11 cellular contexts compared by ENCODE assay signal in genomic region chr18:10131036-10131774, GRCh38.
DNase-seq lines count a peak whose midpoint lies in the region; ATAC-seq, FAIRE-seq and TF ChIP-seq lines count a peak whose summit lies in the region.
"Had no signal": no experiment of that assay in that cellular context is flagged by ENCODE, and none has a peak within 500 bp of the region (broad histone marks: within the 10 kb centered on the region; RNA-seq: fewer than 3 reads in every experiment).

No MANE protein-coding gene starts in this region.

- H3K79me2 ChIP-seq in osteoblast (ENCODE audit: insufficient read depth, low read length): no peaks in the 10 kb centered on the region

- no peak overlapping the region for H3K27ac ChIP-seq in osteoblast (ENCODE audit: low read depth, low read length)
- H3K27ac ChIP-seq: HL-60 had no signal

- TF ChIP-seq CTCF in Caco-2 (IDR thresholded peaks at IDR 0.05; ENCODE audit: insufficient read depth in 1 of 2, low read depth in 1 of 2, low read length in 1 of 2, severe bottlenecking in 1 of 2, unreplicated experiment in 1 of 2) (no peak), osteoblast (IDR thresholded peaks at IDR 0.05; ENCODE audit: extremely low read depth, low read depth, low read length) (no peak)

- no peak overlapping the region for H2AFZ ChIP-seq in osteoblast (ENCODE audit: low read length)

- BruUV-seq in Caco-2 (replicated peaks; lab: Mats Ljungman, UMichigan): no TSS peak

- H3K4me2 ChIP-seq in osteoblast (ENCODE audit: insufficient read depth, low read length): no peak overlapping the region

- no peaks in the 10 kb centered on the region for H3K4me1 Mint-ChIP-seq in Caco-2 (ENCODE audit: low read depth, unreplicated experiment)
- no peaks in the 10 kb centered on the region for H3K4me1 Mint-ChIP-seq in activated T-cell treated with anti-CD3 and anti-CD28 coated beads, Interleukin-2, amount 50 U/mL, for 72 hours (ENCODE audit: low read depth)
- H3K4me1 Mint-ChIP-seq: CD4-positive, CD25-positive, alpha-beta regulatory T cell had no signal

- no peaks in the 10 kb centered on the region for H3K27me3 Mint-ChIP-seq in Caco-2 (ENCODE audit: insufficient read depth, unreplicated experiment)
- H3K27me3 Mint-ChIP-seq in activated T-cell treated with anti-CD3 and anti-CD28 coated beads, Interleukin-2, amount 50 U/mL, for 72 hours (ENCODE audit: low read depth): peaks cover 20% of the 10 kb centered on the region

- peaks cover 4% of the 10 kb centered on the region for H3K36me3 Mint-ChIP-seq in Caco-2 (ENCODE audit: insufficient read depth, unreplicated experiment)
- peaks cover 0 to 5% of the 10 kb centered on the region in 2 donors for H3K36me3 Mint-ChIP-seq in activated naive CD4-positive, alpha-beta T cell treated with anti-CD3 and anti-CD28 coated beads, Interleukin-2, amount 50 U/mL, for 72 hours
- no peaks in the 10 kb centered on the region for H3K36me3 Mint-ChIP-seq in activated T-cell treated with anti-CD3 and anti-CD28 coated beads, Interleukin-2, amount 50 U/mL, for 72 hours (ENCODE audit: insufficient read depth in 2 of 2)
- H3K36me3 Mint-ChIP-seq: CD4-positive, CD25-positive, alpha-beta regulatory T cell had no signal

- DNase-seq in Caco-2 (peak; percentile 48 to 54), NCI-H2227 (lab: John Stamatoyannopoulos, UW; ENCODE audit: unreplicated experiment) (peak; percentile 35), frontal cortex (ENCODE audit: low spot score in 2 of 2) (peak; percentile 22 to 49), osteoblast (ENCODE audit: insufficient read length, low spot score, missing footprints) (peak; percentile 66)
- no peak for DNase-seq in activated naive CD4-positive, alpha-beta T cell treated with anti-CD3 and anti-CD28 coated beads, Interleukin-2, amount 50 U/mL, for 72 hours (ENCODE audit: low spot score in 2 of 2)
- DNase-seq in activated T-cell treated with anti-CD3 and anti-CD28 coated beads, Interleukin-2, amount 50 U/mL, for 72 hours: no peak
- DNase-seq: CD4-positive, CD25-positive, alpha-beta regulatory T cell; NCI-H2029 had no signal

- intact Hi-C loops in Caco-2 (cut with micrococcal nuclease; ENCODE audit: unreplicated experiment): loop anchor here (10.0 kb wide), 1 partner anchor 106 kb away; no protein-coding TSS in a partner anchor

- peaks cover 5% of the 10 kb centered on the region; the same call in 1 of the 2 replicates for H3K4me1 ChIP-seq in Caco-2
- peaks cover 7% of the 10 kb centered on the region for H3K4me1 ChIP-seq in osteoblast (ENCODE audit: insufficient read depth, low read length)

- H3K4me3 ChIP-seq in Caco-2 (ENCODE audit: low read depth, low read length): peak overlapping the region; percentile 46
- H3K4me3 ChIP-seq in osteoblast (ENCODE audit: insufficient read depth, low read length): peak overlapping the region; percentile 36

- no peak for FAIRE-seq in frontal cortex (lab: Jason Lieb, UNC)

- peak overlapping the region; percentile 79 for H3K4me3 Mint-ChIP-seq in Caco-2 (ENCODE audit: unreplicated experiment)
- H3K4me3 Mint-ChIP-seq in activated T-cell treated with anti-CD3 and anti-CD28 coated beads, Interleukin-2, amount 50 U/mL, for 72 hours: peak overlapping the region in 1 of 2 donors; percentile 44
- H3K4me3 Mint-ChIP-seq: CD4-positive, CD25-positive, alpha-beta regulatory T cell had no signal

- ATAC-seq in activated naive CD4-positive, alpha-beta T cell treated with anti-CD3 and anti-CD28 coated beads, Interleukin-2, amount 50 U/mL, for 72 hours: no peak
- ATAC-seq in GM21528 (IDR thresholded peaks at IDR 0.05; ENCODE audit: low FRiP score, unreplicated experiment): no peak
- no peak for ATAC-seq in activated T-cell treated with anti-CD3 and anti-CD28 coated beads, Interleukin-2, amount 50 U/mL, for 72 hours (replicated peaks in 1 of 2)
- ATAC-seq in HG03175 (IDR thresholded peaks at IDR 0.05; ENCODE audit: unreplicated experiment): no peak

- no peaks in the 10 kb centered on the region for H3K36me3 ChIP-seq in Caco-2 (ENCODE audit: control insufficient read depth, insufficient read depth, low read length)
- no peaks in the 10 kb centered on the region for H3K36me3 ChIP-seq in osteoblast (ENCODE audit: insufficient read depth, low read length)

- POLR2A ChIA-PET in Caco-2 (lab: Charles Lee): no interaction called here

- peak overlapping the region; percentile 61 for H3K27ac Mint-ChIP-seq in Caco-2 (ENCODE audit: unreplicated experiment)
- H3K27ac Mint-ChIP-seq in activated naive CD4-positive, alpha-beta T cell treated with anti-CD3 and anti-CD28 coated beads, Interleukin-2, amount 50 U/mL, for 72 hours: no peak overlapping the region
- no peak overlapping the region for H3K27ac Mint-ChIP-seq in activated T-cell treated with anti-CD3 and anti-CD28 coated beads, Interleukin-2, amount 50 U/mL, for 72 hours
- H3K27ac Mint-ChIP-seq: CD4-positive, CD25-positive, alpha-beta regulatory T cell had no signal

- H3K27me3 ChIP-seq in Caco-2 (replicated peaks; ENCODE audit: control insufficient read depth, insufficient read depth, low read length) (no peaks in the 10 kb centered on the region), osteoblast (ENCODE audit: insufficient read depth, low read length) (peaks cover 37% of the 10 kb centered on the region)

- CTCF ChIA-PET in Caco-2 (lab: Charles Lee): interaction anchor here (0.7 to 0.8 kb wide), 2 partner anchors 10 to 117 kb away, joined by 3 read pairs; no protein-coding TSS in a partner anchor

- no peaks in the 10 kb centered on the region for H3K9me3 Mint-ChIP-seq in Caco-2 (ENCODE audit: unreplicated experiment)
- H3K9me3 Mint-ChIP-seq in activated naive CD4-positive, alpha-beta T cell treated with anti-CD3 and anti-CD28 coated beads, Interleukin-2, amount 50 U/mL, for 72 hours: no peaks in the 10 kb centered on the region
- no peaks in the 10 kb centered on the region for H3K9me3 Mint-ChIP-seq in activated T-cell treated with anti-CD3 and anti-CD28 coated beads, Interleukin-2, amount 50 U/mL, for 72 hours

- H3K9me3 ChIP-seq in Caco-2 (no peaks in the 10 kb centered on the region), osteoblast (ENCODE audit: low read depth, low read length) (no peaks in the 10 kb centered on the region)

- no peaks in the 10 kb centered on the region for H4K20me1 ChIP-seq in osteoblast (ENCODE audit: insufficient read depth, low read length)

Comparison
In these comparisons a context has a peak if more than half of its experiments do, and no peak if none do; other contexts are left out.
1. DNase-seq: peak in Caco-2 (2 of 2), NCI-H2227 (single experiment), frontal cortex (2 of 2) and osteoblast (single experiment); none in activated naive CD4-positive, alpha-beta T cell treated with anti-CD3 and anti-CD28 coated beads, Interleukin-2, amount 50 U/mL, for 72 hours (0 of 2) and activated T-cell treated with anti-CD3 and anti-CD28 coated beads, Interleukin-2, amount 50 U/mL, for 72 hours (0 of 2).